ENCODE assay signal across 11 cellular contexts in the genomic region with DNA sequence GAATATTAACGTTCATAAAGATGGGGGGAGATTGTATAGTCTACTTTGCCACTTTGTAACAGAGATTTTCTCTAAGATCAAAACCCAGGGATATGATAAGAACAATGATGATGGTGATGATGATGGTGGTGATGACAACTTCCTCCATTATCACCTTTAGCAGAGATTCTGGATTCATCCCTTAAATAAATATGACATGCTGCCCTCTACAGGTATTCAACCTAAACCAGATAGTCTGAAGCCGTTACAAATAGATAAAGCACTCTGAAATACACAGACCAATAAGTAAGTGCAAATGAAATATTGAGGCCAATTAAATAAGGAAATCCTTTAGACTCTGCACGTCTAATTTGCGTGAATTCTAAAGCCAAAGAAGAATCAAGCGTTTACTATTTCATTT.
DNase-seq lines count a peak whose midpoint lies in the region; ATAC-seq, FAIRE-seq and TF ChIP-seq lines count a peak whose summit lies in the region.
"Had no signal": no experiment of that assay in that cellular context is flagged by ENCODE, and none has a peak within 500 bp of the region (broad histone marks: within the 10 kb centered on the region; RNA-seq: fewer than 3 reads in every experiment).

No MANE protein-coding gene starts in this region.

- no peak overlapping the region; the same call in 1 of the 2 replicates for H3K4me2 ChIP-seq in PC-3 (ENCODE audit: low read length)

- peak; percentile 64 for ATAC-seq in PC-3
- ATAC-seq in HG02571 (IDR thresholded peaks at IDR 0.05; ENCODE audit: unreplicated experiment), result no peak
- no peak for ATAC-seq in GM21423 (IDR thresholded peaks at IDR 0.05; ENCODE audit: unreplicated experiment)
- no peak for ATAC-seq in GM19452 (IDR thresholded peaks at IDR 0.05; ENCODE audit: unreplicated experiment)

- H4K20me1 ChIP-seq in PC-3 (ENCODE audit: low read length), result no peaks in the 10 kb centered on the region

- no peaks in the 10 kb centered on the region for H3K9me3 ChIP-seq in PC-3 (ENCODE audit: low read length)
- H3K9me3 ChIP-seq in left ventricle myocardium inferior (replicated peaks), result no peaks in the 10 kb centered on the region

- H2AFZ ChIP-seq in PC-3 (ENCODE audit: low read length), result no peak overlapping the region

- intact Hi-C loops in PC-3 (cut with micrococcal nuclease), result no loop called here
- intact Hi-C loops in left ventricle myocardium inferior (cut with micrococcal nuclease), result no loop called here

- POLR2A ChIA-PET in PC-3 (lab: Charles Lee; ENCODE audit: unreplicated experiment), result no interaction called here

- H3K4me3 ChIP-seq in GM12875 (ENCODE audit: low read depth, low read length) (no peak overlapping the region), PC-3 (ENCODE audit: low read length) (no peak overlapping the region), left ventricle myocardium inferior (no peak overlapping the region)

- peaks cover 12% of the 10 kb centered on the region; the same call in 1 of the 2 replicates for H3K4me1 ChIP-seq in PC-3 (ENCODE audit: insufficient read depth, low read length)
- H3K4me1 ChIP-seq in left ventricle myocardium inferior, result peaks cover 79% of the 10 kb centered on the region

- no peak overlapping the region for H3K9ac ChIP-seq in PC-3 (ENCODE audit: low read length)

- DNase-seq in PC-3, result peak; percentile 48
- no peak for DNase-seq in left ventricle myocardium inferior
- no peak for DNase-seq in EL
- DNase-seq: activated B cell treated with CpG ODN at 0.5 μM for 24 hours, NCI-H446 treated with DMSO at 0.1 percent for 48 hours, occipital lobe had no signal

- FAIRE-seq in A204.1 (lab: Jason Lieb, UNC), result peak; percentile 41

- H3F3A ChIP-seq in PC-3 (ENCODE audit: low read length, unreplicated experiment), result no peaks in the 10 kb centered on the region

- H3K36me3 ChIP-seq in PC-3 (ENCODE audit: low read depth, low read length), result no peaks in the 10 kb centered on the region
- no peaks in the 10 kb centered on the region for H3K36me3 ChIP-seq in left ventricle myocardium inferior

- no TSS peak for BruUV-seq in PC-3 (replicated peaks; lab: Mats Ljungman, UMichigan)

- no peaks in the 10 kb centered on the region for H3K79me2 ChIP-seq in PC-3 (ENCODE audit: low read length)

- H3K9me2 ChIP-seq in PC-3 (replicated peaks; ENCODE audit: low read length), result no peaks in the 10 kb centered on the region

- TF ChIP-seq CTCF in GM12875 (IDR thresholded peaks at IDR 0.05; ENCODE audit: borderline replicate concordance, insufficient read depth, low read depth, low read length), result 0 out of 2 replicates have a peak, but pooled peaks have one; percentile 9
- peak; percentile 75 for TF ChIP-seq CTCF in PC-3 (conservative IDR thresholded peaks at IDR 0.05; ENCODE audit: low read depth, low read length)
- TF ChIP-seq CTCF in left ventricle myocardium inferior (IDR thresholded peaks at IDR 0.05; ENCODE audit: borderline replicate concordance), result peak; percentile 37

- CTCF ChIA-PET in PC-3 (lab: Charles Lee), result no interaction called here

- H3K27me3 ChIP-seq in PC-3 (ENCODE audit: low read length) (no peaks in the 10 kb centered on the region), left ventricle myocardium inferior (ENCODE audit: low read depth) (no peaks in the 10 kb centered on the region)

- H3K27ac ChIP-seq in PC-3 (ENCODE audit: low read length), result no peak overlapping the region
- H3K27ac ChIP-seq in left ventricle myocardium inferior (replicated peaks), result peak overlapping the region; percentile 80

Comparison
In these comparisons a context has a peak if more than half of its experiments do, and no peak if none do; other contexts are left out.
1. CTCF ChIP-seq: peak in every context shown above with its lines; median percentile 75 in PC-3; 37 in left ventricle myocardium inferior; 9 in GM12875.